ENCODE assay signal across 19 cellular contexts in the genomic region with DNA sequence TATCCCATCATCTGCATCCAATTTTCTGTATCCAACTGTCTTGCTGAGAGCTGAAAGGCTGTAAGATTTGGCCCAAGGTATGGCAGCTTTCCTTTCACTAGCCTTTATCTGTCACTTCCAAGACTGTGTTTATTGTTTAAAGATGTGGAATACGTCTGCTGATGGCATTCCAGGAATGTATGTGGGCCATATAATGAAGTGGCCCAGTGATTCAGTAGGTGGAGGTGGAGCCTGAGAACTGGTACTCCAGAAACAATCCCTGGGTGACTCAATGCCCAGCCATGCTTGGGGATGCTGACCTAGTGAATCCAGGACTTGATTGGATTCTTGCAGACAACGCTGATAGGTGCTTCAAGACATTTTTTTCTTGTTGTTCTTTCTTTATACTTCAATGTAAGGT. TPM values are rescaled to one million over a fixed set of nuclear protein-coding genes. Genes with fewer than 3 reads are reported as not detected.
A peak's percentile ranks its signal among the peaks of the same experiment; 100 is the strongest.
DNase-seq lines count a peak whose midpoint lies in the region; ATAC-seq and TF ChIP-seq lines count a peak whose summit lies in the region.
"Had no signal": no experiment of that assay in that cellular context is flagged by ENCODE, and none has a peak within 500 bp of the region (broad histone marks: within the 10 kb centered on the region; RNA-seq: fewer than 3 reads in every experiment).

No MANE protein-coding gene starts in this region.

- no peaks in the 10 kb centered on the region for H3F3A ChIP-seq in SK-N-SH (replicated peaks; ENCODE audit: insufficient read depth)
- H3F3A ChIP-seq in smooth muscle cell (ENCODE audit: low read depth), result no peaks in the 10 kb centered on the region

- 2% methylated on average over 2 of the region's 2 CpGs for WGBS in SK-N-SH (ENCODE audit: low lambda C conversion rate)
- WGBS in hepatocyte (ENCODE audit: low lambda C conversion rate, missing lambda C conversion rate), result 30% methylated on average over 2 of the region's 2 CpGs
- 17% methylated on average over 2 of the region's 2 CpGs for WGBS in smooth muscle cell (ENCODE audit: low lambda C conversion rate)
- WGBS in psoas muscle, 3 donors, result 51 to 54% (median 52%) methylated on average over 2 of the region's 2 CpGs

- no peaks in the 10 kb centered on the region; the same call in 1 of the 2 replicates for H3K9me2 ChIP-seq in SK-N-SH
- H3K9me2 ChIP-seq in hepatocyte (replicated peaks; ENCODE audit: insufficient read depth), result no peaks in the 10 kb centered on the region

- intact Hi-C loops in psoas muscle (cut with DNase I) (no loop called here), posterior vena cava (cut with DNase I) (no loop called here)

- H3K9ac ChIP-seq in SK-N-SH (no peak overlapping the region), smooth muscle cell (ENCODE audit: low read depth) (no peak overlapping the region)

- H3K27ac ChIP-seq in SK-N-SH (ENCODE audit: low read depth in 2 of 2, low read length in 1 of 2) (no peak overlapping the region), hepatocyte (no peak overlapping the region), smooth muscle cell (ENCODE audit: low read depth) (peak overlapping the region; percentile 50), psoas muscle (no peak overlapping the region)
- H3K27ac ChIP-seq: C4-2B, HL-60 had no signal

- CTCF ChIA-PET in SK-N-SH (lab: Yijun Ruan, JAX), result interaction anchor here (1.5 kb wide), 1 partner anchor 10 kb away, joined by 5 read pairs; no protein-coding TSS in a partner anchor

- TF ChIP-seq CTCF in SK-N-SH (IDR thresholded peaks at IDR 0.05) (no peak), hepatocyte (IDR thresholded peaks at IDR 0.05; ENCODE audit: poor library complexity) (no peak), smooth muscle cell (IDR thresholded peaks at IDR 0.05; ENCODE audit: borderline replicate concordance, insufficient read depth, poor library complexity, severe bottlenecking) (no peak), psoas muscle (IDR thresholded peaks at IDR 0.05) (no peak)

- TF ChIP-seq RAD21 in SK-N-SH (IDR thresholded peaks at IDR 0.05; ENCODE audit: low read length), result no peak

- no peaks in the 10 kb centered on the region for H4K20me1 ChIP-seq in SK-N-SH (ENCODE audit: insufficient read depth)
- H4K20me1 ChIP-seq in hepatocyte (ENCODE audit: insufficient read depth, poor library complexity, severe bottlenecking), result no peaks in the 10 kb centered on the region
- no peaks in the 10 kb centered on the region for H4K20me1 ChIP-seq in smooth muscle cell (ENCODE audit: low read depth)

- no peak overlapping the region for H3K4me2 ChIP-seq in SK-N-SH
- H3K4me2 ChIP-seq in hepatocyte, result no peak overlapping the region
- no peak overlapping the region for H3K4me2 ChIP-seq in smooth muscle cell

- no peaks in the 10 kb centered on the region for H3K36me3 ChIP-seq in SK-N-SH (replicated peaks in 1 of 2; ENCODE audit: control insufficient read depth in 1 of 2, insufficient read depth in 2 of 2, low read length in 1 of 2)
- H3K36me3 ChIP-seq in hepatocyte (replicated peaks; ENCODE audit: insufficient read depth, low read depth), result no peaks in the 10 kb centered on the region
- no peaks in the 10 kb centered on the region for H3K36me3 ChIP-seq in smooth muscle cell (ENCODE audit: low read depth)
- H3K36me3 ChIP-seq in psoas muscle (ENCODE audit: insufficient read depth in 1 of 2, low read depth in 1 of 2), result no peaks in the 10 kb centered on the region

- no peaks in the 10 kb centered on the region for H3K4me1 ChIP-seq in SK-N-SH (ENCODE audit: control insufficient read depth in 1 of 2, insufficient read depth in 2 of 2, low read depth in 1 of 2, low read length in 1 of 2)
- H3K4me1 ChIP-seq in hepatocyte (ENCODE audit: insufficient read depth), result no peaks in the 10 kb centered on the region
- no peaks in the 10 kb centered on the region for H3K4me1 ChIP-seq in smooth muscle cell (ENCODE audit: low read depth)
- no peaks in the 10 kb centered on the region for H3K4me1 ChIP-seq in psoas muscle

- no peaks in the 10 kb centered on the region for H3K79me2 ChIP-seq in SK-N-SH (ENCODE audit: insufficient read depth)
- no peaks in the 10 kb centered on the region for H3K79me2 ChIP-seq in hepatocyte
- H3K79me2 ChIP-seq in smooth muscle cell (ENCODE audit: low read depth), result no peaks in the 10 kb centered on the region

- peak; percentile 24; the same call in 2 of the 3 replicates for ATAC-seq in SK-N-SH treated with all-trans-retinoic acid at 6 μM for 48 hours
- ATAC-seq in psoas muscle, result no peak
- ATAC-seq: activated CD8-positive, alpha-beta T cell treated with anti-CD3 and anti-CD28 coated beads for 36 hours; naive thymus-derived CD8-positive, alpha-beta T cell had no signal

- no peak for TF ChIP-seq EP300 in SK-N-SH (IDR thresholded peaks at IDR 0.05; ENCODE audit: borderline replicate concordance in 1 of 2, low read depth in 1 of 2, low read length in 1 of 2)

- H3K4me3 ChIP-seq in SK-N-SH (ENCODE audit: low read depth in 2 of 2, low read length in 1 of 2), result no peak overlapping the region
- H3K4me3 ChIP-seq in hepatocyte, result no peak overlapping the region
- no peak overlapping the region for H3K4me3 ChIP-seq in smooth muscle cell
- H3K4me3 ChIP-seq in psoas muscle, result no peak overlapping the region

- POLR2A ChIA-PET in SK-N-SH (lab: Yijun Ruan, JAX), result no interaction called here

- H3K27me3 ChIP-seq in SK-N-SH (ENCODE audit: insufficient read depth), result no peaks in the 10 kb centered on the region
- H3K27me3 ChIP-seq in hepatocyte, result no peaks in the 10 kb centered on the region
- H3K27me3 ChIP-seq in smooth muscle cell (ENCODE audit: low read depth), result no peaks in the 10 kb centered on the region
- no peaks in the 10 kb centered on the region for H3K27me3 ChIP-seq in psoas muscle (ENCODE audit: insufficient read depth in 3 of 3, low read length in 2 of 3)

- no peak overlapping the region for H2AFZ ChIP-seq in SK-N-SH (ENCODE audit: low read depth)
- H2AFZ ChIP-seq in hepatocyte, result no peak overlapping the region
- no peak overlapping the region for H2AFZ ChIP-seq in smooth muscle cell (ENCODE audit: low read depth)

- no peaks in the 10 kb centered on the region for H3K9me3 ChIP-seq in SK-N-SH
- H3K9me3 ChIP-seq in hepatocyte (ENCODE audit: low read depth), result no peaks in the 10 kb centered on the region
- H3K9me3 ChIP-seq in smooth muscle cell (replicated peaks; ENCODE audit: low read depth), result no peaks in the 10 kb centered on the region
- no peaks in the 10 kb centered on the region for H3K9me3 ChIP-seq in psoas muscle

- DNase-seq in SK-N-SH (no peak), SW 1271 (lab: John Stamatoyannopoulos, UW) (peak; percentile 11 to 44), hepatocyte (ENCODE audit: low spot score) (peak; percentile 74), smooth muscle cell (lab: John Stamatoyannopoulos, UW; ENCODE audit: unreplicated experiment) (no peak), psoas muscle (no peak), posterior vena cava (ENCODE audit: low spot score) (no peak)
- DNase-seq in stimulated activated naive CD4-positive, alpha-beta T cell (lab: John Stamatoyannopoulos, UW), result no peak
- DNase-seq: activated CD8-positive, alpha-beta T cell treated with anti-CD3 and anti-CD28 coated beads for 36 hours; activated naive CD8-positive, alpha-beta T cell treated with anti-CD3 and anti-CD28 coated beads, Interleukin-2, amount 10 ng/mL, durations not matched to agents 7 days and 5 days; activated T-cell treated with anti-CD3 and anti-CD28 coated beads, Interleukin-2, amount 50 U/mL, for 48 hours; naive thymus-derived CD8-positive, alpha-beta T cell; NCI-H524; stimulated activated CD4-positive, alpha-beta T cell treated with anti-CD3 and anti-CD28 coated beads, Interleukin-15, amount 100 ng/mL, for 24 hours had no signal

TF ChIP-seq in SK-N-SH treated with all-trans-retinoic acid at 6 μM for 48 hours, 23 proteins besides CTCF, POLR2A, EP300 and RAD21:
- no peak for TF ChIP-seq OSR1 (CRISPR knock-in tag; IDR thresholded peaks at IDR 0.05)

TF ChIP-seq in SK-N-SH, 30 proteins besides CTCF, POLR2A, EP300 and RAD21:
- TF ChIP-seq NFIC (IDR thresholded peaks at IDR 0.05; ENCODE audit: borderline replicate concordance), result no peak
- TF ChIP-seq RCOR1 (IDR thresholded peaks at IDR 0.05; ENCODE audit: low read length), result no peak
- no peak for TF ChIP-seq SIN3A (IDR thresholded peaks at IDR 0.05; ENCODE audit: borderline replicate concordance, low read depth, low read length)
- TF ChIP-seq YY1 (IDR thresholded peaks at IDR 0.05; ENCODE audit: low read depth), result no peak
- no peak for TF ChIP-seq POLR2AphosphoS5 (IDR thresholded peaks at IDR 0.05; ENCODE audit: low read depth, low read length)
- no peak for TF ChIP-seq FOXJ3 (CRISPR knock-in tag; IDR thresholded peaks at IDR 0.05)
- TF ChIP-seq FOSL2 (IDR thresholded peaks at IDR 0.05; ENCODE audit: borderline replicate concordance, low read depth), result no peak
- no peak for TF ChIP-seq TEAD4 (IDR thresholded peaks at IDR 0.05; ENCODE audit: borderline replicate concordance, insufficient read depth)
- TF ChIP-seq, protein P1, sequence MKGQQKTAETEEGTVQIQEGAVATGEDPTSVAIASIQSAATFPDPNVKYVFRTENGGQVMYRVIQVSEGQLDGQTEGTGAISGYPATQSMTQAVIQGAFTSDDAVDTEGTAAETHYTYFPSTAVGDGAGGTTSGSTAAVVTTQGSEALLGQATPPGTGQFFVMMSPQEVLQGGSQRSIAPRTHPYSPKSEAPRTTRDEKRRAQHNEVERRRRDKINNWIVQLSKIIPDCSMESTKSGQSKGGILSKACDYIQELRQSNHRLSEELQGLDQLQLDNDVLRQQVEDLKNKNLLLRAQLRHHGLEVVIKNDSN (IDR thresholded peaks at IDR 0.05; ENCODE audit: borderline replicate concordance, low read depth), result no peak
- TF ChIP-seq RXRA (IDR thresholded peaks at IDR 0.05; ENCODE audit: borderline replicate concordance, low read depth), result no peak
- no peak for TF ChIP-seq USF2 (IDR thresholded peaks at IDR 0.05; ENCODE audit: borderline replicate concordance, low read depth, low read length)
- TF ChIP-seq FOXM1 (IDR thresholded peaks at IDR 0.05; ENCODE audit: low read depth), result no peak
- TF ChIP-seq MXI1 (IDR thresholded peaks at IDR 0.05; ENCODE audit: low read depth, low read length), result no peak

RNA-seq across cellular contexts. Expression of gene NEUROD6, which starts 13.5 kb away (rescaled TPM):
- polyA plus RNA-seq in SK-N-SH (2012; rRNA removed) (not detected in 2 replicates), hepatocyte (not detected in 2 replicates), smooth muscle cell (not detected in 2 replicates), psoas muscle (under 1 TPM in 1 of 3 donors, not detected in 2; 0.05 TPM)
- not detected in 2 replicates for polyA plus RNA-seq in SK-N-SH (2012; cell fraction: cytosol; rRNA removed)
- not detected in 2 replicates for polyA plus RNA-seq in SK-N-SH (2012; cell fraction: nucleus; rRNA removed)
- total RNA-seq in hepatocyte (not detected in 2 replicates), smooth muscle cell (not detected in 2 replicates), psoas muscle (not detected), posterior vena cava (not detected)
- total RNA-seq: activated CD8-positive, alpha-beta T cell treated with anti-CD3 and anti-CD28 coated beads for 36 hours; activated naive CD8-positive, alpha-beta T cell treated with anti-CD3 and anti-CD28 coated beads, Interleukin-2, amount 10 ng/mL, durations not matched to agents 7 days and 5 days; LHCN-M2; lung microvascular endothelial cell; naive thymus-derived CD8-positive, alpha-beta T cell; ureter had no signal
- polyA plus RNA-seq: naive thymus-derived CD8-positive, alpha-beta T cell had no signal

Comparison
In these comparisons a context has a peak if more than half of its experiments do, and no peak if none do; other contexts are left out.
1. DNase-seq: peak in SW 1271 (2 of 2) and hepatocyte (single experiment); none in SK-N-SH (single experiment), smooth muscle cell (single experiment), psoas muscle (0 of 2), stimulated activated naive CD4-positive, alpha-beta T cell (0 of 6) and posterior vena cava (single experiment).